ENCODE assay signal across 29 cellular contexts in genomic region chr20:62307226-62308101, GRCh38. TPM values are rescaled to one million over a fixed set of nuclear protein-coding genes. Genes with fewer than 3 reads are reported as not detected.
DNase-seq lines count a peak whose midpoint lies in the region; ATAC-seq, FAIRE-seq and TF ChIP-seq lines count a peak whose summit lies in the region.
"Had no signal": no experiment of that assay in that cellular context is flagged by ENCODE, and none has a peak within 500 bp of the region (broad histone marks: within the 10 kb centered on the region; RNA-seq: fewer than 3 reads in every experiment).

No MANE protein-coding gene starts in this region.

- intact Hi-C loops in IMR-90 (cut with micrococcal nuclease) (loop anchor here (10.0 kb wide), 1 partner anchor 187 kb away; no protein-coding TSS in a partner anchor), K562 (cut with micrococcal nuclease) (loop anchor here (10.0 kb wide), 2 partner anchors 187 to 323 kb away; no protein-coding TSS in a partner anchor), sigmoid colon (cut with DNase I) (loop anchor here (5.0 kb wide), 1 partner anchor 40 kb away; no protein-coding TSS in a partner anchor), adrenal gland (cut with DNase I) (loop anchor here (10.0 kb wide), 3 partner anchors 47 to 487 kb away; partner anchors contain the start of gene MRGBP (in 1 of the 2))

- H2BK5ac ChIP-seq in IMR-90 (ENCODE audit: low read depth, low read length, poor library complexity, severe bottlenecking) = no peak overlapping the region

- ATAC-seq in IMR-90 (ENCODE audit: low read depth) (no peak), K562 (no peak)
- ATAC-seq: activated CD8-positive, alpha-beta T cell treated with anti-CD3 and anti-CD28 coated beads for 36 hours; activated naive CD4-positive, alpha-beta T cell treated with anti-CD3 and anti-CD28 coated beads, Interleukin-2, amount 50 U/mL, for 72 hours; body of pancreas; naive thymus-derived CD4-positive, alpha-beta T cell had no signal

- H3K23ac ChIP-seq in IMR-90 (ENCODE audit: low read depth, low read length) = no peak overlapping the region

- H3K56ac ChIP-seq in IMR-90 (ENCODE audit: extremely low read depth, insufficient read depth, low read length) = no peak overlapping the region

- H2AFZ ChIP-seq in IMR-90 (replicated peaks; ENCODE audit: low read length, poor library complexity) = no peak overlapping the region
- H2AFZ ChIP-seq in K562 (ENCODE audit: low read depth, low read length) = no peak overlapping the region
- H2AFZ ChIP-seq: parathyroid adenoma had no signal

- dilution Hi-C loops in IMR-90 (cut with HindIII; ENCODE audit: low sequenced_read_pairs, unreplicated experiment) = no loop called here

- no peak overlapping the region for H2BK15ac ChIP-seq in IMR-90 (ENCODE audit: low read depth, low read length)

- TF ChIP-seq CTCF in IMR-90 (conservative IDR thresholded peaks at IDR 0.05; ENCODE audit: low read depth, low read length) (no peak), K562 (IDR thresholded peaks at IDR 0.05 in 2 of 3, conservative IDR thresholded peaks at IDR 0.05 in 1 of 3; ENCODE audit: insufficient read depth in 2 of 3, low read depth in 1 of 3, low read length in 3 of 3) (no peak), sigmoid colon (IDR thresholded peaks at IDR 0.05) (no peak), adrenal gland (IDR thresholded peaks at IDR 0.05) (no peak)

- no peak overlapping the region for H4K91ac ChIP-seq in IMR-90 (ENCODE audit: insufficient read depth, low read depth, low read length)

- no peak overlapping the region for H4K8ac ChIP-seq in IMR-90 (ENCODE audit: low read depth in 2 of 2, low read length in 2 of 2)

- H3K79me1 ChIP-seq in IMR-90 (ENCODE audit: low read depth in 1 of 2, low read length in 2 of 2) = peaks cover 0 to 31% of the 10 kb centered on the region in 2 experiments; a peak in 1 of 4 replicates

- H3K18ac ChIP-seq in IMR-90 (ENCODE audit: low read depth, low read length) = no peak overlapping the region

- 86% methylated on average over 24 of the region's 42 CpGs; no CpG with 5 or more reads in 1 of the 2 experiments for WGBS in IMR-90 (ENCODE audit: extremely low coverage in 2 of 2, insufficient read length in 1 of 2), 2 experiments
- WGBS in K562 (ENCODE audit: insufficient coverage, low coverage, missing lambda C conversion rate) = 94% methylated on average over 24 of the region's 42 CpGs
- 79 to 87% methylated on average over 42 of the region's 42 CpGs for WGBS in sigmoid colon, 2 donors
- WGBS in adrenal gland, 4 donors = 70 to 76% (median 72%) methylated on average over 25 to 42 of the region's 42 CpGs

- DNase-seq in NCI-H2196 (lab: John Stamatoyannopoulos, UW; ENCODE audit: unreplicated experiment) (peak; percentile 25), NCI-H2196 treated with DMSO at 0.1 percent for 48 hours (lab: John Stamatoyannopoulos, UW; ENCODE audit: unreplicated experiment) (no peak), IMR-90 (no peak), K562 (ENCODE audit: extremely low read depth in 1 of 4, low spot score in 3 of 4) (no peak), sigmoid colon (no peak), GF-D8 (lab: John Stamatoyannopoulos, UW) (no peak), amniotic stem cell (lab: John Stamatoyannopoulos, UW) (no peak), adrenal gland (no peak)
- DNase-seq: activated CD8-positive, alpha-beta T cell treated with anti-CD3 and anti-CD28 coated beads for 36 hours; activated T-cell treated with anti-CD3 and anti-CD28 coated beads, Interleukin-2, amount 50 U/mL, for 48 hours; DMS153; islet precursor cell; mammary epithelial cell; naive thymus-derived CD4-positive, alpha-beta T cell; NCI-H1092; NCI-H2107; NCI-H526; stimulated activated CD4-positive, alpha-beta T cell treated with anti-CD3 and anti-CD28 coated beads, Interleukin-2, amount 100 ng/mL, for 24 hours; trophoblast cell had no signal

- TF ChIP-seq EP300 in K562 (IDR thresholded peaks at IDR 0.05; ENCODE audit: low read length) = no peak
- no peak for TF ChIP-seq EP300 in sigmoid colon (IDR thresholded peaks at IDR 0.05)

- H3K4me2 ChIP-seq in IMR-90 (ENCODE audit: low read depth, low read length) (no peak overlapping the region), K562 (ENCODE audit: insufficient read depth, low read length) (no peak overlapping the region)
- H3K4me2 ChIP-seq: BLaER1 had no signal

- CTCF ChIA-PET in IMR-90 (lab: Yijun Ruan, JAX) (no interaction called here), K562 (lab: Yijun Ruan, JAX; ENCODE audit: low intra/inter-chr PET ratio) (no interaction called here)

- no peak overlapping the region for H2BK20ac ChIP-seq in IMR-90 (ENCODE audit: low read depth, low read length)

- H3K36me3 ChIP-seq in IMR-90 (ENCODE audit: control insufficient read depth, insufficient read depth, low read length) (peaks cover 65% of the 10 kb centered on the region), K562 (ENCODE audit: control insufficient read depth, insufficient read depth, low read length) (peaks cover 87% of the 10 kb centered on the region), sigmoid colon (peaks cover 64 to 82% (median 66%) of the 10 kb centered on the region in 4 donors), adrenal gland (replicated peaks in 1 of 2) (peaks cover 0 to 78% of the 10 kb centered on the region in 2 donors)

- BruUV-seq in IMR-90 (replicated peaks; lab: Mats Ljungman, UMichigan) (no TSS peak), K562 (replicated peaks; lab: Mats Ljungman, UMichigan) (no TSS peak)

- H4K20me1 ChIP-seq in IMR-90 (ENCODE audit: insufficient read depth, low read length) = peaks cover 41% of the 10 kb centered on the region
- H4K20me1 ChIP-seq in K562 (replicated peaks; ENCODE audit: control insufficient read depth, insufficient read depth, low read length) = peaks cover 20% of the 10 kb centered on the region

- no peaks in the 10 kb centered on the region for H3K9me3 ChIP-seq in IMR-90 (ENCODE audit: control insufficient read depth, insufficient read depth, low read length)
- no peaks in the 10 kb centered on the region for H3K9me3 ChIP-seq in K562 (replicated peaks; ENCODE audit: control insufficient read depth, insufficient read depth, low read depth, low read length)
- H3K9me3 ChIP-seq in sigmoid colon = no peaks in the 10 kb centered on the region
- no peaks in the 10 kb centered on the region for H3K9me3 ChIP-seq in adrenal gland (replicated peaks in 1 of 3)
- H3K9me3 ChIP-seq: BLaER1, body of pancreas, HAP-1, SJSA1 had no signal

- POLR2A ChIA-PET in IMR-90 (lab: Charles Lee; ENCODE audit: unreplicated experiment) = interaction anchor here (0.6 kb wide), 1 partner anchor 31 kb away, joined by 9 read pairs; no protein-coding TSS in a partner anchor
- POLR2A ChIA-PET in K562 (lab: Yijun Ruan, JAX) = interaction anchor here (1.7 to 2.9 kb wide), 2 partner anchors 8 to 80 kb away, joined by 5 to 19 read pairs; partner anchors contain the start of gene RPS21

- H3K27ac ChIP-seq in IMR-90 (ENCODE audit: insufficient read depth, low read length) (no peak overlapping the region), K562 (ENCODE audit: extremely low read depth, low read depth, low read length) (no peak overlapping the region), sigmoid colon (peak overlapping the region in 3 of 4 donors; percentile 93 to 99 (median 97)), adrenal gland (peak overlapping the region in 1 of 5 donors; percentile 55)
- H3K27ac ChIP-seq: BLaER1, body of pancreas, parathyroid adenoma, SJSA1 had no signal

- no peak for FAIRE-seq in K562 (lab: Jason Lieb, UNC)
- FAIRE-seq: A204.1, colon, endometrium, GM12892 had no signal

- H2BK120ac ChIP-seq in IMR-90 (ENCODE audit: low read depth, low read length) = no peak overlapping the region

- no peak overlapping the region for H3K14ac ChIP-seq in IMR-90 (replicated peaks; ENCODE audit: low read depth, low read length)

- H3K79me2 ChIP-seq in K562 (ENCODE audit: control insufficient read depth, insufficient read depth, low read length) = peaks cover 37% of the 10 kb centered on the region

- TF ChIP-seq RAD21 in IMR-90 (IDR thresholded peaks at IDR 0.05; ENCODE audit: low read length) (no peak), K562 (CRISPR knock-in tag; conservative IDR thresholded peaks at IDR 0.05 in 1 of 2, IDR thresholded peaks at IDR 0.05 in 1 of 2) (no peak)

- H3K4ac ChIP-seq in IMR-90 (ENCODE audit: low read depth, low read length) = no peak overlapping the region

- H3K9ac ChIP-seq in IMR-90 (ENCODE audit: low read depth, low read length) (no peak overlapping the region), K562 (ENCODE audit: insufficient read depth in 1 of 2, low read depth in 2 of 2, low read length in 2 of 2) (peak overlapping the region in 1 of 2 experiments; percentile 35; a peak in 1 of 4 replicates)
- H3K9ac ChIP-seq: BLaER1, parathyroid adenoma had no signal

- H3K4me1 ChIP-seq in IMR-90 (ENCODE audit: control insufficient read depth, insufficient read depth, low read length) = peaks cover 12% of the 10 kb centered on the region
- peaks cover 14 to 68% of the 10 kb centered on the region in 2 experiments for H3K4me1 ChIP-seq in K562 (replicated peaks in 1 of 2; ENCODE audit: control insufficient read depth in 2 of 2, insufficient read depth in 2 of 2, low read length in 2 of 2)
- peaks cover 0 to 49% (median 34%) of the 10 kb centered on the region in 4 donors for H3K4me1 ChIP-seq in sigmoid colon
- peaks cover 26 to 36% of the 10 kb centered on the region in 2 donors for H3K4me1 ChIP-seq in adrenal gland (replicated peaks in 1 of 2)

- no peaks in the 10 kb centered on the region for H3K27me3 ChIP-seq in IMR-90 (ENCODE audit: control insufficient read depth, insufficient read depth, low read length)
- no peaks in the 10 kb centered on the region for H3K27me3 ChIP-seq in K562 (ENCODE audit: control insufficient read depth in 2 of 2, insufficient read depth in 2 of 2, low read length in 2 of 2)
- H3K27me3 ChIP-seq in sigmoid colon = no peaks in the 10 kb centered on the region
- H3K27me3 ChIP-seq in adrenal gland = no peaks in the 10 kb centered on the region
- H3K27me3 ChIP-seq: BLaER1, body of pancreas, SJSA1 had no signal

- H2AK9ac ChIP-seq in IMR-90 (replicated peaks; ENCODE audit: low read depth, low read length, poor library complexity) = peak overlapping the region; percentile 15

- H2AK5ac ChIP-seq in IMR-90 (ENCODE audit: low read depth, low read length) = no peak overlapping the region

- no peak overlapping the region for H4K5ac ChIP-seq in IMR-90 (ENCODE audit: low read depth, low read length)

- TF ChIP-seq POLR2A in IMR-90 (IDR thresholded peaks at IDR 0.05; ENCODE audit: low read depth, low read length) (no peak), K562 (conservative IDR thresholded peaks at IDR 0.05) (no peak), sigmoid colon (IDR thresholded peaks at IDR 0.05) (no peak), adrenal gland (IDR thresholded peaks at IDR 0.05) (no peak)

- in situ Hi-C loops in IMR-90 (cut with MboI; ENCODE audit: low sequenced_read_pairs) = loop anchor here (5.0 kb wide), 1 partner anchor 75 kb away; no protein-coding TSS in a partner anchor
- in situ Hi-C loops in K562 (cut with MboI) = loop anchor here (5.0 to 10.0 kb wide), 3 partner anchors 60 to 307 kb away; partner anchors contain the start of gene LAMA5

- 0 out of 2 replicates have a peak, but pooled peaks cover 3% of the 10 kb centered on the region for H3K9me1 ChIP-seq in IMR-90 (ENCODE audit: insufficient read depth, low read length)
- peaks cover 5% of the 10 kb centered on the region for H3K9me1 ChIP-seq in K562 (ENCODE audit: control insufficient read depth, insufficient read depth, low read length)

- H3K4me3 ChIP-seq in IMR-90 (ENCODE audit: insufficient read depth, low read depth, low read length) = no peak overlapping the region
- no peak overlapping the region for H3K4me3 ChIP-seq in K562
- H3K4me3 ChIP-seq in sigmoid colon = no peak overlapping the region
- H3K4me3 ChIP-seq in adrenal gland = no peak overlapping the region
- H3K4me3 ChIP-seq: BLaER1, body of pancreas, HAP-1, SJSA1 had no signal

RNA-seq across cellular contexts. Expression of gene ADRM1, which starts 4.7 kb away (rescaled TPM):
- total RNA-seq in IMR-90 (2012; rRNA removed) (96.9 and 103 TPM in 2 replicates), K562 (2014; rRNA removed) (223 and 261 TPM in 2 replicates), K562 (2014; rRNA removed; fragmentation: Illumina TruSeq; extraction: Trizol) (22.5 and 32.1 TPM in 2 replicates), K562 (2015; rRNA removed; fragmentation: Illumina TruSeq; extraction: Trizol) (125 and 136 TPM in 2 replicates), K562 (2021) (159 and 160 TPM in 2 replicates), sigmoid colon (100 to 1,000 TPM; 100 to 130 (median 119) TPM), adrenal gland (100 to 1,000 TPM in 6 of 8 donors, 10 to 100 TPM in 2; 87.2 to 220 (median 144) TPM)
- polyA plus RNA-seq in IMR-90 (2012; rRNA removed) (149 and 188 TPM in 2 replicates), K562 (2011; rRNA removed) (57.6 and 67.4 TPM in 2 replicates), K562 (2014; fragmentation: Illumina TruSeq; extraction: Trizol) (49.3 and 107 TPM in 2 replicates), K562 (2014; fragmentation: Nextera tagmentation; extraction: Ambion mirVana) (10 to 100 TPM in 1 of 2 experiments, 1 to 10 TPM in 1; 5.0 to 21.6 TPM), K562 (2014; rRNA removed) (192 and 201 TPM in 2 replicates), sigmoid colon (100 to 1,000 TPM in 1 of 3 donors, 10 to 100 TPM in 2; 61.3 to 102 (median 77.7) TPM), adrenal gland (100 to 1,000 TPM in 1 of 3 donors, 10 to 100 TPM in 2; 50.6 to 125 (median 95.6) TPM)
- polyA plus RNA-seq in IMR-90 (2012; cell fraction: cytosol; rRNA removed) = 188 and 201 TPM in 2 replicates
- 76.7 and 165 TPM in 2 replicates for polyA plus RNA-seq in IMR-90 (2012; cell fraction: nucleus; rRNA removed; ENCODE audit: low replicate concordance)
- 21.6 and 87.3 TPM in 2 replicates for total RNA-seq in K562 (2011; cell fraction: chromatin; rRNA removed; ENCODE audit: low replicate concordance)
- total RNA-seq in K562 (2011; cell fraction: nucleolus; rRNA removed) = 87.6 and 87.7 TPM in 2 replicates
- 41.0 and 41.6 TPM in 2 replicates for total RNA-seq in K562 (2011; cell fraction: nucleoplasm; rRNA removed)
- polyA plus RNA-seq in K562 (2011; cell fraction: cytosol; rRNA removed) = 69.2 and 237 TPM in 2 replicates
- 65.6 and 116 TPM in 2 replicates for polyA plus RNA-seq in K562 (2011; cell fraction: nucleus; rRNA removed)
- polyA plus RNA-seq in K562 (2012) = 109 and 153 TPM in 2 replicates
- polyA minus RNA-seq in K562 (2011; rRNA and poly(A)+ RNA removed) = 16.1 and 32.6 TPM in 2 replicates
- 51.8 and 55.0 TPM in 2 replicates for polyA minus RNA-seq in K562 (2011; cell fraction: cytosol; rRNA and poly(A)+ RNA removed)
- 42.8 and 44.0 TPM in 2 replicates for polyA minus RNA-seq in K562 (2011; cell fraction: nucleus; rRNA and poly(A)+ RNA removed)

RNA-seq across cellular contexts. Expression of gene LAMA5, which starts 59.6 kb away (rescaled TPM):
- total RNA-seq in IMR-90 (2012; rRNA removed) = 0.56 and 0.90 TPM in 2 replicates
- 7.3 and 11.4 TPM in 2 replicates for polyA plus RNA-seq in IMR-90 (2012; rRNA removed)
- polyA plus RNA-seq in IMR-90 (2012; cell fraction: cytosol; rRNA removed) = 15.0 and 17.8 TPM in 2 replicates
- polyA plus RNA-seq in IMR-90 (2012; cell fraction: nucleus; rRNA removed; ENCODE audit: low replicate concordance) = 27.9 and 77.8 TPM in 2 replicates
- 218 and 612 TPM in 2 replicates for total RNA-seq in K562 (2011; cell fraction: chromatin; rRNA removed; ENCODE audit: low replicate concordance)
- 256 and 378 TPM in 2 replicates for total RNA-seq in K562 (2011; cell fraction: nucleolus; rRNA removed)
- 206 and 238 TPM in 2 replicates for total RNA-seq in K562 (2011; cell fraction: nucleoplasm; rRNA removed)
- total RNA-seq in K562 (2014; rRNA removed) = 26.4 and 38.3 TPM in 2 replicates
- 2.2 and 3.2 TPM in 2 replicates for total RNA-seq in K562 (2014; rRNA removed; fragmentation: Illumina TruSeq; extraction: Trizol)
- total RNA-seq in K562 (2015; rRNA removed; fragmentation: Illumina TruSeq; extraction: Trizol) = 11.3 and 11.7 TPM in 2 replicates
- total RNA-seq in K562 (2021) = 86.4 and 101 TPM in 2 replicates
- polyA plus RNA-seq in K562 (2011; rRNA removed) = 4.4 and 10.0 TPM in 2 replicates
- polyA plus RNA-seq in K562 (2011; cell fraction: cytosol; rRNA removed) = 3.9 and 11.1 TPM in 2 replicates
- 130 and 166 TPM in 2 replicates for polyA plus RNA-seq in K562 (2011; cell fraction: nucleus; rRNA removed)
- 49.7 and 63.1 TPM in 2 replicates for polyA plus RNA-seq in K562 (2012)
- polyA plus RNA-seq in K562 (2014; fragmentation: Illumina TruSeq; extraction: Trizol) = 7.8 and 20.0 TPM in 2 replicates
- under 1 TPM; 0.31 to 0.48 TPM for polyA plus RNA-seq in K562 (2014; fragmentation: Nextera tagmentation; extraction: Ambion mirVana)
- polyA plus RNA-seq in K562 (2014; rRNA removed) = 60.2 and 67.3 TPM in 2 replicates
- polyA minus RNA-seq in K562 (2011; rRNA and poly(A)+ RNA removed) = 1.5 and 1.9 TPM in 2 replicates
- 11.0 and 21.3 TPM in 2 replicates for polyA minus RNA-seq in K562 (2011; cell fraction: cytosol; rRNA and poly(A)+ RNA removed)
- 33.7 and 42.1 TPM in 2 replicates for polyA minus RNA-seq in K562 (2011; cell fraction: nucleus; rRNA and poly(A)+ RNA removed)
- 100 to 1,000 TPM in 3 of 4 donors, 10 to 100 TPM in 1; 53.5 to 409 (median 134) TPM for total RNA-seq in sigmoid colon
- polyA plus RNA-seq in sigmoid colon = 10 to 100 TPM in 1 of 3 donors, 1 to 10 TPM in 2; 1.8 to 56.5 (median 3.2) TPM
- 100 to 1,000 TPM in 4 of 8 donors, 10 to 100 TPM in 4; 35.3 to 146 (median 100) TPM for total RNA-seq in adrenal gland
- polyA plus RNA-seq in adrenal gland = 100 to 1,000 TPM in 2 of 3 donors, 1 to 10 TPM in 1; 2.0 to 537 (median 262) TPM
- polyA plus RNA-seq: naive thymus-derived CD4-positive, alpha-beta T cell had no signal

Comparison
In these comparisons a context has a peak if more than half of its experiments do, and no peak if none do; other contexts are left out.
1. H3K27ac ChIP-seq: peak in sigmoid colon (3 of 4); none in IMR-90 (single experiment) and K562 (single experiment).